Comparison of ENCODE assay signal across 8 cellular contexts in the genomic region with DNA sequence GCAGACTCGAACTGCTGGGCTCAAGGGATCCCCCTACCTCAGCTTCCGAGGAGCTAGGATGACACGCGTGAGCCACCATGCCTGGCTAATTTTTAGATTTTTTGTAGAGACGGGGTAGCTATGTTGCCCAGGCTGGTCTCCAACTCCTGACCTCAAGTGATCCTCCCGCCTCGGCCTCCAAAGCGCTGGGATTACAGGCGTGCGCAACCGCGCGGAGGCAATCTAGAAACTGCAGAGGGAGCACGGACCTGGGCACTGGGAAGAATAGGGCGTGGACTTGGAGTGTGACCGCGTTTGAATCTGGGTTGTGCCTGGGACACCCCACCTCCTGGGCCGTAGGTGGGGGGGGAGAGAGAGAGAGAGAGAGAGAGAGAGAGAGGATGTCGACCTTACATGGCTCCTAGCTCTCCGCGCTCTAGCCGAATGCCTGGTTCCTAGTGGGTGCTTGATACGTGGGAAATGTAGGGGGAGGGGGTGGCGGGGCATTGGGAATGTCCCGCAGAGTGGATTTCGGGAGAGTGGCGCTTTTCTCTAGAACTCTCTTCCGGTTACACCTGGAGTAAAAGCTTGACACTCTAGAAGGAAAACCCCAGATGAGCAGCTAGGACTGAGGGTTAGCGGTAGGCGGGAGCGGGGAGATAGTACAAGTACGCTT. TPM values are rescaled to one million over a fixed set of nuclear protein-coding genes. Genes with fewer than 3 reads are reported as not detected.
DNase-seq lines count a peak whose midpoint lies in the region; ATAC-seq, FAIRE-seq and TF ChIP-seq lines count a peak whose summit lies in the region.

No MANE protein-coding gene starts in this region.

- H3K4me3 ChIP-seq in psoas muscle = peak overlapping the region; percentile 93

- H3K27ac Mint-ChIP-seq in T-cell = peak overlapping the region; percentile 52 to 63

- H3K36me3 Mint-ChIP-seq in T-cell = no peaks in the 10 kb centered on the region

- POLR2A ChIA-PET in T-cell (lab: Charles Lee) = interaction anchor here (0.6 to 0.9 kb wide), 3 partner anchors 23 to 97 kb away, joined by 3 to 6 read pairs (median 5); no protein-coding TSS in a partner anchor

- TF ChIP-seq CTCF in psoas muscle (IDR thresholded peaks at IDR 0.05) = no peak

- intact Hi-C loops in psoas muscle (cut with DNase I) = no loop called here

- 38 to 44% (median 38%) methylated on average over 31 to 32 of the region's 32 CpGs for WGBS in psoas muscle, 3 donors

- CTCF ChIA-PET in T-cell (lab: Charles Lee) = interaction anchor here in 1 of 2 donors (1.0 kb wide), 1 partner anchor 97 kb away, joined by 3 read pairs; no protein-coding TSS in a partner anchor

- ATAC-seq in HG02571 (IDR thresholded peaks at IDR 0.05; ENCODE audit: unreplicated experiment) (peak; percentile 8), T-cell (replicated peaks in 1 of 4) (peak in 1 of 4 experiments; percentile 0), psoas muscle (peak in 1 of 4 donors; percentile 2)

- H3K27me3 ChIP-seq in psoas muscle (ENCODE audit: insufficient read depth in 3 of 3, low read length in 2 of 3) = no peaks in the 10 kb centered on the region

- H3K9me3 Mint-ChIP-seq in T-cell = no peaks in the 10 kb centered on the region

- no peaks in the 10 kb centered on the region for H3K36me3 ChIP-seq in psoas muscle (ENCODE audit: insufficient read depth in 1 of 2, low read depth in 1 of 2)

- H3K27me3 Mint-ChIP-seq in T-cell = no peaks in the 10 kb centered on the region

- peak overlapping the region; percentile 83 to 84 (median 83) for H3K4me3 Mint-ChIP-seq in T-cell

- peaks cover 27% of the 10 kb centered on the region for H3K4me1 ChIP-seq in psoas muscle

- peak; percentile 55 for FAIRE-seq in GM18507 (lab: Jason Lieb, UNC)

- H3K27ac ChIP-seq in psoas muscle = peak overlapping the region; percentile 90

- no peak for DNase-seq in GM18507 (ENCODE audit: extremely low spot score, insufficient read length, low read depth)
- peak in 1 of 34 experiments; percentile 27 for DNase-seq in T-cell
- DNase-seq in germinal center (ENCODE audit: low spot score) = peak; percentile 50
- DNase-seq in psoas muscle = peak in 1 of 2 donors; percentile 60
- DNase-seq in stimulated activated CD4-positive, alpha-beta T cell treated with anti-CD3 and anti-CD28 coated beads, Interleukin-4, amount 100 ng/mL, for 24 hours = no peak
- DNase-seq in HuH-7 (ENCODE audit: low spot score) = no peak
- no peak for DNase-seq in NCI-H526 (lab: John Stamatoyannopoulos, UW)

- no peaks in the 10 kb centered on the region for H3K9me3 ChIP-seq in psoas muscle

- H3K4me1 Mint-ChIP-seq in T-cell = peaks cover 37 to 54% (median 45%) of the 10 kb centered on the region in 3 donors

RNA-seq across cellular contexts. Expression of a gene that starts 1.2 kb away (rescaled TPM):
- total RNA-seq in T-cell (10 to 100 TPM in 3 of 5 donors, 1 to 10 TPM in 2; 3.5 to 27.4 (median 11.0) TPM), psoas muscle (1 to 10 TPM; 3.0 to 8.3 (median 4.6) TPM)
- polyA plus RNA-seq in psoas muscle = 1 to 10 TPM; 2.4 to 4.4 (median 3.9) TPM
